In the genomic region with DNA sequence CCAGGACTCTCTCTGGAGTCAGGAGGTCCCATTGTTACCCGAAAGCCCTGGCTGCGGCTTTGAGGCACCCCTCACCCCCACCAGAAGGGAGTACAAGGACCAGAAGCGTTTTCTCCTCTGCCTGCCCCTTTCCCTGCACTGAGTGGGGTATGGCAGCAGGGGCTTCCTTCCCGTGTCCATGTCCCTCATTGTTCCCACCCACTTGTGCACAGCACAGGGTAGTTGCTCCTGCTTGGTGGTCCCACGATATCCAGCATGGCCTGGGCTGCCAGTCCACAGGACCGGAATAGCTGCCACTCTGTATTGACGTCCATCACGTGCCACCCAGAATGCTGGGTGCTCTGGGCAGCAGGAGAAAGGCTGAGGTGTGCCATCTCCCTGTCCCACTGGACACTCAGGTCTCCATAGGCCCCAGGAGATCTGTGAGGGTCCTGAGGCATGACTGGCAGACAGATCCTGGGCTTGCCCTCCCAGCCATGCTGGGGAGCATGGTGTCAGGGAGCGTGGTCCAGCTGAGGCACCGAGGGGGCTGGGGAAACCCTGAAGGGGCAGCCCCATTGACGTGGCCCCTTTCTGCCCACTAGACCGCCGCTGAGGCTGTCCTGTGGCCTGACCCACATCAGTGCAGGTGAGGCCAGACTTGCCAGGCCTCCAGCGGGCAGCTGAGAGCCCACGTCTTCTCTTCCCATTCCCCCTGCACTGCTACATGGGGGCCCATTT, we compare ENCODE assay signal across 14 cellular contexts.
"Had no signal": no experiment of that assay in that cellular context is flagged by ENCODE, and none has a peak within 500 bp of the region (broad histone marks: within the 10 kb centered on the region; RNA-seq: fewer than 3 reads in every experiment).

No MANE protein-coding gene starts in this region.

- DNase-seq: activated CD4-positive, alpha-beta T cell treated with anti-CD3 and anti-CD28 coated beads for 1 hour; activated CD4-positive, alpha-beta T cell treated with anti-CD3 and anti-CD28 coated beads, Interleukin-2, amount 50 U/mL, for 48 hours; activated naive CD4-positive, alpha-beta T cell treated with anti-CD3 and anti-CD28 coated beads, Interleukin-2, amount 10 ng/mL, durations not matched to agents 7 days and 5 days; central memory CD4-positive, alpha-beta T cell; effector memory CD8-positive, alpha-beta T cell; left colon; mucosa of descending colon; stimulated activated CD4-positive, alpha-beta T cell treated with anti-CD3 and anti-CD28 coated beads, Interleukin-4, amount 100 ng/mL, for 4 hours; SW 1271; uterus had no signal

- H3K4me3 Mint-ChIP-seq: activated naive CD4-positive, alpha-beta T cell treated with anti-CD3 and anti-CD28 coated beads, Interleukin-2, amount 10 ng/mL, durations not matched to agents 7 days and 5 days; effector memory CD8-positive, alpha-beta T cell; nephron; T-helper 2 cell treated with Interferon-gamma antibody and Interleukin-4, amounts not matched to agents 5 μg/mL and 100 μg/mL, for 36 hours had no signal

- H3K4me1 Mint-ChIP-seq: activated naive CD4-positive, alpha-beta T cell treated with anti-CD3 and anti-CD28 coated beads, Interleukin-2, amount 10 ng/mL, durations not matched to agents 7 days and 5 days had no signal

- H3K27me3 ChIP-seq: thyroid gland, uterus had no signal

- H3K27me3 Mint-ChIP-seq: activated naive CD4-positive, alpha-beta T cell treated with anti-CD3 and anti-CD28 coated beads, Interleukin-2, amount 10 ng/mL, durations not matched to agents 7 days and 5 days; effector memory CD8-positive, alpha-beta T cell had no signal

- H3K9me3 Mint-ChIP-seq: nephron had no signal

- H3K27ac ChIP-seq: uterus had no signal

- H3K4me3 ChIP-seq: mucosa of descending colon, thyroid gland, uterus had no signal

- H3K9me3 ChIP-seq: mucosa of descending colon, thyroid gland, uterus had no signal

- H3K36me3 ChIP-seq: uterus had no signal

- ATAC-seq: effector memory CD8-positive, alpha-beta T cell had no signal

- H3K4me1 ChIP-seq: uterus had no signal

- H3K27ac Mint-ChIP-seq: activated T-helper 2 cell treated with anti-CD3 and anti-CD28 coated beads, Interferon-gamma antibody, Interleukin-2, Interleukin-4, amounts not matched to agents 10 μg/mL and 5 μg/mL and 100 μg/mL, durations not matched to agents 14 hours and 24 hours and 36 hours; effector memory CD8-positive, alpha-beta T cell; T-helper 2 cell treated with Interferon-gamma antibody and Interleukin-4, amounts not matched to agents 5 μg/mL and 100 μg/mL, for 36 hours had no signal
